Comparison of ENCODE assay signal across 29 cellular contexts in genomic region chr9:20119566-20119965, GRCh38.
"Had no signal": no experiment of that assay in that cellular context is flagged by ENCODE, and none has a peak within 500 bp of the region (broad histone marks: within the 10 kb centered on the region; RNA-seq: fewer than 3 reads in every experiment).

No MANE protein-coding gene starts in this region.

- H3K27me3 Mint-ChIP-seq: progenitor cell of endocrine pancreas; stimulated activated naive CD8-positive, alpha-beta T cell treated with anti-CD3 and anti-CD28 coated beads, Interleukin-15, amount 100 ng/mL, for 72 hours; type B pancreatic cell had no signal

- H3K4me1 Mint-ChIP-seq: natural killer cell; nephron; neural progenitor cell; stimulated activated effector memory CD8-positive, alpha-beta T cell treated with anti-CD3 and anti-CD28 coated beads, Interleukin-12 subunit alpha, Interleukin-12 subunit beta, amount 100 ng/mL, for 72 hours; stimulated activated naive CD8-positive, alpha-beta T cell treated with anti-CD3 and anti-CD28 coated beads, Interleukin-15, amount 100 ng/mL, for 72 hours had no signal

- H3K36me3 ChIP-seq: neural progenitor cell, ovary, right lobe of liver, sigmoid colon, suprapubic skin, tibial artery, transverse colon, upper lobe of right lung, uterus had no signal

- H3K9me3 Mint-ChIP-seq: type B pancreatic cell had no signal

- H3K9me3 ChIP-seq: ovary, psoas muscle, right lobe of liver, suprapubic skin, testis, upper lobe of right lung, uterus had no signal

- DNase-seq: natural killer cell; occipital lobe; ovary; posterior cingulate gyrus; psoas muscle; right cardiac atrium; right lobe of liver; sigmoid colon; small intestine; stimulated activated CD4-positive, alpha-beta T cell treated with anti-CD3 and anti-CD28 coated beads, Interleukin-15, amount 100 ng/mL, for 24 hours; stimulated activated CD4-positive, alpha-beta T cell treated with anti-CD3 and anti-CD28 coated beads, Interleukin-2, amount 100 ng/mL, for 24 hours; stimulated activated CD4-positive, alpha-beta T cell treated with anti-CD3 and anti-CD28 coated beads, Interleukin-2, amount 100 ng/mL, for 48 hours; stimulated activated CD4-positive, alpha-beta T cell treated with anti-CD3 and anti-CD28 coated beads, Interleukin-4, amount 100 ng/mL, for 24 hours; stimulated activated naive CD4-positive, alpha-beta T cell; stimulated activated naive CD8-positive, alpha-beta T cell treated with anti-CD3 and anti-CD28 coated beads, Interleukin-15, amount 100 ng/mL, for 72 hours; stimulated activated naive CD8-positive, alpha-beta T cell treated with anti-CD3 and anti-CD28 coated beads, Interleukin-15, Interleukin-2, amounts not matched to agents 100 U/mL and 50 U/mL, for 24 hours; substantia nigra; testis; tibial artery; transverse colon; upper lobe of right lung; uterus had no signal

- FAIRE-seq: small intestine had no signal

- H3K27ac Mint-ChIP-seq: natural killer cell; nephron; neural progenitor cell; progenitor cell of endocrine pancreas; stimulated activated effector memory CD8-positive, alpha-beta T cell treated with anti-CD3 and anti-CD28 coated beads, Interleukin-12 subunit alpha, Interleukin-12 subunit beta, amount 100 ng/mL, for 72 hours; stimulated activated naive CD8-positive, alpha-beta T cell treated with anti-CD3 and anti-CD28 coated beads, Interleukin-15, amount 100 ng/mL, for 72 hours; type B pancreatic cell had no signal

- ATAC-seq: natural killer cell; psoas muscle; right cardiac atrium; right lobe of liver; stimulated activated effector memory CD8-positive, alpha-beta T cell treated with anti-CD3 and anti-CD28 coated beads, Interleukin-12 subunit alpha, Interleukin-12 subunit beta, amount 100 ng/mL, for 72 hours; stimulated activated naive CD8-positive, alpha-beta T cell treated with anti-CD3 and anti-CD28 coated beads, Interleukin-15, amount 100 ng/mL, for 72 hours; stimulated activated naive CD8-positive, alpha-beta T cell treated with anti-CD3 and anti-CD28 coated beads, Interleukin-15, Interleukin-2, amounts not matched to agents 100 U/mL and 50 U/mL, for 24 hours; upper lobe of right lung had no signal

- H3K36me3 Mint-ChIP-seq: natural killer cell; neural progenitor cell; stimulated activated effector memory CD8-positive, alpha-beta T cell treated with anti-CD3 and anti-CD28 coated beads, Interleukin-12 subunit alpha, Interleukin-12 subunit beta, amount 100 ng/mL, for 72 hours; type B pancreatic cell had no signal

- H3K4me1 ChIP-seq: neural progenitor cell, parathyroid adenoma, psoas muscle, right lobe of liver, sigmoid colon, suprapubic skin, testis, tibial artery, upper lobe of right lung, uterus had no signal

- H3K4me3 ChIP-seq: neural progenitor cell, ovary, psoas muscle, right lobe of liver, sigmoid colon, suprapubic skin, testis, tibial artery, transverse colon, upper lobe of right lung, uterus had no signal

- H3K4me3 Mint-ChIP-seq: natural killer cell; nephron; neural progenitor cell; stimulated activated effector memory CD8-positive, alpha-beta T cell treated with anti-CD3 and anti-CD28 coated beads, Interleukin-12 subunit alpha, Interleukin-12 subunit beta, amount 100 ng/mL, for 72 hours; stimulated activated naive CD8-positive, alpha-beta T cell treated with anti-CD3 and anti-CD28 coated beads, Interleukin-15, amount 100 ng/mL, for 72 hours; type B pancreatic cell had no signal
